Comparison of ENCODE assay signal across 1 cellular context in the genomic region with DNA sequence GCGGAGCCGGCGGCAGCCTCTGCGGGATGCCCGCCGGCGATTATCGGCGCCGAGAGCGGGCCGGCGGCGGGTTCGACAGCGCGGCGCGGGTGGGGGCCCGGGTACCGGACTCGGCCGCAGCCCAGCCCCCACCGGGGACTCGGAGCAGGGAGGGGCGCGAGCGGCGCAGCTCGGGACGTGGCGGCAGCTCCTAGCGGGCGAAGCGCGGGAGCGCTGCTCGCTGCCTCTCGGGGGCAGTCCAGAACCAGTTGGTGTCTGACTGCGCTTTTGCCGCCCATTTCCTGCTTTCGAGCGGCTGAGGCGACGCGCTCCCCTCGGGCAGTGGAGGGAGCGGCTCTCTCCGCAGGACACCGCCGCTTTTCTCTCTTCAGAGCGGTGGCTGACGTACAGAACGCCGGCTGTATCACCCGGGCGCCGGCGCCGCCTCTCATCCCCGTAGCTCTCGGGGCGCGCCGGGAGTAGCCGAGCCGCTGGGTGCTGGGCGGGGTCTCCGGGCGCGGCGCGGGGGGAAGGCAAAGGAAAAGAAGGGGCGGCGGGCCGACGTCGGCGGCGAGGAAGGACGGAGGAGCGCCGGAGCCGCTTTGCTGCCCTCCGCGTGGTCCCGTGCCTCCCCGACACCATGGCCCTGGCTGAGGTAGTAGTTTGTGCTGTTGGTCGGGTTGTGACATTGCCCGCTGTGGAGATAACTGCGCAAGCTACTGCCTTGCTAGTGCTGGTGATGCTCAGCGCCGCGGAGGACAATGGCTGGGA.
A peak's percentile ranks its signal among the peaks of the same experiment; 100 is the strongest.
TF ChIP-seq lines count a peak whose summit lies in the region.

No MANE protein-coding gene starts in this region.

TF ChIP-seq in HepG2, 621 proteins besides CTCF, POLR2A, EP300 and RAD21 (continued from another document and continues in another):
- TF ChIP-seq MYPOP (CRISPR knock-in tag; IDR thresholded peaks at IDR 0.05) (peak; percentile 72; the same call in 1 of the 2 replicates), MAF1 (CRISPR knock-in tag; IDR thresholded peaks at IDR 0.05; ENCODE audit: borderline replicate concordance) (peak; percentile 49; the same call in 1 of the 2 replicates), RBFOX2 (IDR thresholded peaks at IDR 0.05; ENCODE audit: low read depth, low read length) (peak; percentile 95), REPIN1 (CRISPR knock-in tag; IDR thresholded peaks at IDR 0.05; ENCODE audit: borderline replicate concordance, low read depth) (no peak; the same call in 1 of the 2 replicates), PAWR (CRISPR knock-in tag; IDR thresholded peaks at IDR 0.05; ENCODE audit: borderline replicate concordance) (0 out of 2 replicates have a peak, but pooled peaks have one; percentile 52), ETV5 (CRISPR knock-in tag; IDR thresholded peaks at IDR 0.05; ENCODE audit: borderline replicate concordance) (peak; percentile 55), JUNB (CRISPR knock-in tag; IDR thresholded peaks at IDR 0.05; ENCODE audit: borderline replicate concordance) (no peak), ZNF687 (CRISPR knock-in tag; IDR thresholded peaks at IDR 0.05) (peak; percentile 73), ZNF468 (CRISPR knock-in tag; IDR thresholded peaks at IDR 0.05) (no peak), SAP130 (CRISPR knock-in tag; IDR thresholded peaks at IDR 0.05; ENCODE audit: low read depth) (0 out of 2 replicates have a peak, but pooled peaks have one; percentile 26), ZNF224 (CRISPR knock-in tag; IDR thresholded peaks at IDR 0.05) (no peak), FOXJ3 (CRISPR knock-in tag; IDR thresholded peaks at IDR 0.05; ENCODE audit: borderline replicate concordance) (no peak), ESRRA (CRISPR knock-in tag; IDR thresholded peaks at IDR 0.05; ENCODE audit: low read depth) (no peak; the same call in 1 of the 2 replicates), TEF (CRISPR knock-in tag; IDR thresholded peaks at IDR 0.05) (no peak; the same call in 1 of the 2 replicates), ZNF768 (CRISPR knock-in tag; IDR thresholded peaks at IDR 0.05) (no peak; the same call in 1 of the 2 replicates), SSRP1 (CRISPR knock-in tag; IDR thresholded peaks at IDR 0.05) (no peak), ZNF543 (CRISPR knock-in tag; IDR thresholded peaks at IDR 0.05) (0 out of 2 replicates have a peak, but pooled peaks have one; percentile 19), CCAR2 (optimal IDR thresholded peaks at IDR 0.05; ENCODE audit: low read depth, low read length) (no peak), ZNF20 (CRISPR knock-in tag; IDR thresholded peaks at IDR 0.05) (no peak), ZNF772 (CRISPR knock-in tag; IDR thresholded peaks at IDR 0.05) (no peak; the same call in none of the 2 replicates), ZNF205 (CRISPR knock-in tag; IDR thresholded peaks at IDR 0.05) (no peak), PHF8 (CRISPR knock-in tag; IDR thresholded peaks at IDR 0.05) (peak; percentile 71), ATF7-NPFF (CRISPR knock-in tag; IDR thresholded peaks at IDR 0.05; ENCODE audit: low read depth) (peak; percentile 49; the same call in 1 of the 2 replicates), NFYC (CRISPR knock-in tag; IDR thresholded peaks at IDR 0.05) (peak; percentile 5; the same call in 1 of the 2 replicates), FOXP4 (CRISPR knock-in tag; IDR thresholded peaks at IDR 0.05) (peak; percentile 29), ZFY (CRISPR knock-in tag; IDR thresholded peaks at IDR 0.05) (peak; percentile 68), NFIC (IDR thresholded peaks at IDR 0.05; ENCODE audit: low read length) (no peak), ZBTB34 (CRISPR knock-in tag; IDR thresholded peaks at IDR 0.05) (0 out of 2 replicates have a peak, but pooled peaks have one; percentile 17)
- TF ChIP-seq, protein P1, sequence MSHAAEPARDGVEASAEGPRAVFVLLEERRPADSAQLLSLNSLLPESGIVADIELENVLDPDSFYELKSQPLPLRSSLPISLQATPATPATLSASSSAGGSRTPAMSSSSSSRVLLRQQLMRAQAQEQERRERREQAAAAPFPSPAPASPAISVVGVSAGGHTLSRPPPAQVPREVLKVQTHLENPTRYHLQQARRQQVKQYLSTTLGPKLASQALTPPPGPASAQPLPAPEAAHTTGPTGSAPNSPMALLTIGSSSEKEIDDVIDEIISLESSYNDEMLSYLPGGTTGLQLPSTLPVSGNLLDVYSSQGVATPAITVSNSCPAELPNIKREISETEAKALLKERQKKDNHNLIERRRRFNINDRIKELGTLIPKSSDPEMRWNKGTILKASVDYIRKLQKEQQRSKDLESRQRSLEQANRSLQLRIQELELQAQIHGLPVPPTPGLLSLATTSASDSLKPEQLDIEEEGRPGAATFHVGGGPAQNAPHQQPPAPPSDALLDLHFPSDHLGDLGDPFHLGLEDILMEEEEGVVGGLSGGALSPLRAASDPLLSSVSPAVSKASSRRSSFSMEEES (CRISPR knock-in tag; IDR thresholded peaks at IDR 0.05), result no peak
- TF ChIP-seq, protein P2, sequence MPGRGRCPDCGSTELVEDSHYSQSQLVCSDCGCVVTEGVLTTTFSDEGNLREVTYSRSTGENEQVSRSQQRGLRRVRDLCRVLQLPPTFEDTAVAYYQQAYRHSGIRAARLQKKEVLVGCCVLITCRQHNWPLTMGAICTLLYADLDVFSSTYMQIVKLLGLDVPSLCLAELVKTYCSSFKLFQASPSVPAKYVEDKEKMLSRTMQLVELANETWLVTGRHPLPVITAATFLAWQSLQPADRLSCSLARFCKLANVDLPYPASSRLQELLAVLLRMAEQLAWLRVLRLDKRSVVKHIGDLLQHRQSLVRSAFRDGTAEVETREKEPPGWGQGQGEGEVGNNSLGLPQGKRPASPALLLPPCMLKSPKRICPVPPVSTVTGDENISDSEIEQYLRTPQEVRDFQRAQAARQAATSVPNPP (CRISPR knock-in tag; IDR thresholded peaks at IDR 0.05), result peak; percentile 59; the same call in 1 of the 2 replicates
- TF ChIP-seq, protein P3, sequence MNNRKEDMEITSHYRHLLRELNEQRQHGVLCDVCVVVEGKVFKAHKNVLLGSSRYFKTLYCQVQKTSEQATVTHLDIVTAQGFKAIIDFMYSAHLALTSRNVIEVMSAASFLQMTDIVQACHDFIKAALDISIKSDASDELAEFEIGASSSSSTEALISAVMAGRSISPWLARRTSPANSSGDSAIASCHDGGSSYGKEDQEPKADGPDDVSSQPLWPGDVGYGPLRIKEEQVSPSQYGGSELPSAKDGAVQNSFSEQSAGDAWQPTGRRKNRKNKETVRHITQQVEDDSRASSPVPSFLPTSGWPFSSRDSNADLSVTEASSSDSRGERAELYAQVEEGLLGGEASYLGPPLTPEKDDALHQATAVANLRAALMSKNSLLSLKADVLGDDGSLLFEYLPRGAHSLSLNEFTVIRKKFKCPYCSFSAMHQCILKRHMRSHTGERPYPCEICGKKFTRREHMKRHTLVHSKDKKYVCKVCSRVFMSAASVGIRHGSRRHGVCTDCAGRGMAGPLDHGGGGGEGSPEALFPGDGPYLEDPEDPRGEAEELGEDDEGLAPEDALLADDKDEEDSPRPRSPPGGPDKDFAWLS (CRISPR knock-in tag; IDR thresholded peaks at IDR 0.05; ENCODE audit: borderline replicate concordance), result 0 out of 2 replicates have a peak, but pooled peaks have one; percentile 35
- TF ChIP-seq, protein P4, sequence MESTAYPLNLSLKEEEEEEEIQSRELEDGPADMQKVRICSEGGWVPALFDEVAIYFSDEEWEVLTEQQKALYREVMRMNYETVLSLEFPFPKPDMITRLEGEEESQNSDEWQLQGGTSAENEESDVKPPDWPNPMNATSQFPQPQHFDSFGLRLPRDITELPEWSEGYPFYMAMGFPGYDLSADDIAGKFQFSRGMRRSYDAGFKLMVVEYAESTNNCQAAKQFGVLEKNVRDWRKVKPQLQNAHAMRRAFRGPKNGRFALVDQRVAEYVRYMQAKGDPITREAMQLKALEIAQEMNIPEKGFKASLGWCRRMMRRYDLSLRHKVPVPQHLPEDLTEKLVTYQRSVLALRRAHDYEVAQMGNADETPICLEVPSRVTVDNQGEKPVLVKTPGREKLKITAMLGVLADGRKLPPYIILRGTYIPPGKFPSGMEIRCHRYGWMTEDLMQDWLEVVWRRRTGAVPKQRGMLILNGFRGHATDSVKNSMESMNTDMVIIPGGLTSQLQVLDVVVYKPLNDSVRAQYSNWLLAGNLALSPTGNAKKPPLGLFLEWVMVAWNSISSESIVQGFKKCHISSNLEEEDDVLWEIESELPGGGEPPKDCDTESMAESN (CRISPR knock-in tag; conservative IDR thresholded peaks at IDR 0.05), result peak; percentile 93
- TF ChIP-seq, protein P5, sequence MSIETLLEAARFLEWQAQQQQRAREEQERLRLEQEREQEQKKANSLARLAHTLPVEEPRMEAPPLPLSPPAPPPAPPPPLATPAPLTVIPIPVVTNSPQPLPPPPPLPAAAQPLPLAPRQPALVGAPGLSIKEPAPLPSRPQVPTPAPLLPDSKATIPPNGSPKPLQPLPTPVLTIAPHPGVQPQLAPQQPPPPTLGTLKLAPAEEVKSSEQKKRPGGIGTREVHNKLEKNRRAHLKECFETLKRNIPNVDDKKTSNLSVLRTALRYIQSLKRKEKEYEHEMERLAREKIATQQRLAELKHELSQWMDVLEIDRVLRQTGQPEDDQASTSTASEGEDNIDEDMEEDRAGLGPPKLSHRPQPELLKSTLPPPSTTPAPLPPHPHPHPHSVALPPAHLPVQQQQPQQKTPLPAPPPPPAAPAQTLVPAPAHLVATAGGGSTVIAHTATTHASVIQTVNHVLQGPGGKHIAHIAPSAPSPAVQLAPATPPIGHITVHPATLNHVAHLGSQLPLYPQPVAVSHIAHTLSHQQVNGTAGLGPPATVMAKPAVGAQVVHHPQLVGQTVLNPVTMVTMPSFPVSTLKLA (IDR thresholded peaks at IDR 0.05), result no peak
